Comparison of ENCODE assay signal across 8 cellular contexts in the genomic region with DNA sequence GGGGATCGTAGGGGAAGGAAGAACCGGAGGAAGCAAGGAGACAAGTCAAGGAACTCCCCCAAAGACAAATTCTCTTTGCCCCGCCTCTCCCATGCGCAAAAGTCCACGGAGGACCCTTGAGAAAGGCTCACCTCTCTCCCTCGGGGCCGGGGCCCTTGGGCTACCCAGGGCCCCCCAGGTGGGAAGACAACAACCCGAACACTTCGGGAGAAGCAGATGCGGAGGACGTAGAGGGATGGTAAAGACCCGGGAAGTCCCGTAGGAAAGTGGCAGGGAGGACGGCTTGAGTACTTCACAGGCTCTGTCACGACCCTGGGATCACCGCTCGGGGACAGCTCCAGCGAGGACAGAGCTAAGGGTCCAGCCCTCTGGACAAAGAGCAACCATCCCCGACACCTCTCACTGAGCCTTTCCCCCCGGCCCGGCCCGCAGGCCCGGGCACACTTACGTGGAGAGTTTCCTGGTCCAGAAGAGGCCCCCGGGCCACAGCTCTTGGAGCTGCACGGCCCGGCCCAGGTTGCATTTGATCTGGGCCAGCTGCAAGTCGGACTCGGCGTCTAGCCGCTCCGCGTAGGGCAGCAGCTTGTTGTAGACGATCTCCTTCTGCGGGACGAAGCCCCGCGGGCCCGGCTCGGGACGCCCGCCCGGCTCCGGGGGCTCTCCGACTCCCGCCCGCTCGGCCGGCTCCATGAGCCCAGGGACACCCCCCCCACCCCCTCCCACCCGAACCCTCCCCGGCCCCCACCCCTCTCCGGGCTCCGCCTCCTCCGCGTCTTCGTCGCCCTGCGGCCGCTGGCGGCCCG. TPM values are rescaled to one million over a fixed set of nuclear protein-coding genes. Genes with fewer than 3 reads are reported as not detected.
A peak's percentile ranks its signal among the peaks of the same experiment; 100 is the strongest.
DNase-seq lines count a peak whose midpoint lies in the region; ATAC-seq lines count a peak whose summit lies in the region.

No MANE protein-coding gene starts in this region.

- DNase-seq in ACHN = peak; percentile 55
- peak; percentile 49 for DNase-seq in NCI-H2227 (lab: John Stamatoyannopoulos, UW; ENCODE audit: unreplicated experiment)
- DNase-seq in activated T-cell treated with anti-CD3 and anti-CD28 coated beads, Interleukin-2, amount 50 U/mL, for 24 hours = peak; percentile 58
- peak; percentile 24 for DNase-seq in fibroblast of peridontal ligament (ENCODE audit: extremely low read depth)
- peak; percentile 68 for DNase-seq in natural killer cell treated with Interleukin-12 subunit alpha and Interleukin-12 subunit beta and Interleukin-15 and Interleukin-18, amount 100 ng/mL, for 72 hours (ENCODE audit: low spot score)
- DNase-seq in NCI-H1694 treated with DMSO at 0.1 percent for 48 hours (lab: John Stamatoyannopoulos, UW) = no peak

- in situ Hi-C loops in ACHN (cut with HindIII; ENCODE audit: low pct_ligation_motif_present, low pct_unique_long_range_greater_than_20kb, low sequenced_read_pairs) = no loop called here

- H3K4me3 Mint-ChIP-seq in activated T-cell treated with anti-CD3 and anti-CD28 coated beads, Interleukin-2, amount 50 U/mL, for 24 hours = peak overlapping the region; percentile 89
- H3K4me3 Mint-ChIP-seq in natural killer cell treated with Interleukin-12 subunit alpha and Interleukin-12 subunit beta and Interleukin-15 and Interleukin-18, amount 100 ng/mL, for 72 hours = peak overlapping the region; percentile 93

- ATAC-seq in GM18498 (IDR thresholded peaks at IDR 0.05; ENCODE audit: unreplicated experiment) (peak; percentile 32), HG02884 (IDR thresholded peaks at IDR 0.05; ENCODE audit: unreplicated experiment) (peak; percentile 18)
- peak; percentile 51 to 57 for ATAC-seq in natural killer cell treated with Interleukin-12 subunit alpha and Interleukin-12 subunit beta and Interleukin-15 and Interleukin-18, amount 100 ng/mL, for 72 hours

- H3K9me3 Mint-ChIP-seq in activated T-cell treated with anti-CD3 and anti-CD28 coated beads, Interleukin-2, amount 50 U/mL, for 24 hours = no peaks in the 10 kb centered on the region
- no peaks in the 10 kb centered on the region for H3K9me3 Mint-ChIP-seq in natural killer cell treated with Interleukin-12 subunit alpha and Interleukin-12 subunit beta and Interleukin-15 and Interleukin-18, amount 100 ng/mL, for 72 hours

- peaks cover 22% of the 10 kb centered on the region for H3K36me3 Mint-ChIP-seq in activated T-cell treated with anti-CD3 and anti-CD28 coated beads, Interleukin-2, amount 50 U/mL, for 24 hours (ENCODE audit: low read depth)
- H3K36me3 Mint-ChIP-seq in natural killer cell treated with Interleukin-12 subunit alpha and Interleukin-12 subunit beta and Interleukin-15 and Interleukin-18, amount 100 ng/mL, for 72 hours = peaks cover 13% of the 10 kb centered on the region

- H3K27ac Mint-ChIP-seq in activated T-cell treated with anti-CD3 and anti-CD28 coated beads, Interleukin-2, amount 50 U/mL, for 24 hours = peak overlapping the region; percentile 91
- H3K27ac Mint-ChIP-seq in natural killer cell treated with Interleukin-12 subunit alpha and Interleukin-12 subunit beta and Interleukin-15 and Interleukin-18, amount 100 ng/mL, for 72 hours = peak overlapping the region; percentile 86 to 87

- H3K4me1 Mint-ChIP-seq in activated T-cell treated with anti-CD3 and anti-CD28 coated beads, Interleukin-2, amount 50 U/mL, for 24 hours (ENCODE audit: low read depth) = peaks cover 43% of the 10 kb centered on the region
- H3K4me1 Mint-ChIP-seq in natural killer cell treated with Interleukin-12 subunit alpha and Interleukin-12 subunit beta and Interleukin-15 and Interleukin-18, amount 100 ng/mL, for 72 hours (ENCODE audit: low read depth in 2 of 2) = peaks cover 37 to 49% of the 10 kb centered on the region in 2 donors

- no peaks in the 10 kb centered on the region for H3K27me3 Mint-ChIP-seq in activated T-cell treated with anti-CD3 and anti-CD28 coated beads, Interleukin-2, amount 50 U/mL, for 24 hours
- no peaks in the 10 kb centered on the region for H3K27me3 Mint-ChIP-seq in natural killer cell treated with Interleukin-12 subunit alpha and Interleukin-12 subunit beta and Interleukin-15 and Interleukin-18, amount 100 ng/mL, for 72 hours

RNA-seq across cellular contexts. Expression of a gene that starts 0.5 kb away (rescaled TPM):
- total RNA-seq in natural killer cell treated with Interleukin-12 subunit alpha and Interleukin-12 subunit beta and Interleukin-15 and Interleukin-18, amount 100 ng/mL, for 72 hours = 10 to 100 TPM; 64.9 to 85.0 TPM
